In the genomic region with DNA sequence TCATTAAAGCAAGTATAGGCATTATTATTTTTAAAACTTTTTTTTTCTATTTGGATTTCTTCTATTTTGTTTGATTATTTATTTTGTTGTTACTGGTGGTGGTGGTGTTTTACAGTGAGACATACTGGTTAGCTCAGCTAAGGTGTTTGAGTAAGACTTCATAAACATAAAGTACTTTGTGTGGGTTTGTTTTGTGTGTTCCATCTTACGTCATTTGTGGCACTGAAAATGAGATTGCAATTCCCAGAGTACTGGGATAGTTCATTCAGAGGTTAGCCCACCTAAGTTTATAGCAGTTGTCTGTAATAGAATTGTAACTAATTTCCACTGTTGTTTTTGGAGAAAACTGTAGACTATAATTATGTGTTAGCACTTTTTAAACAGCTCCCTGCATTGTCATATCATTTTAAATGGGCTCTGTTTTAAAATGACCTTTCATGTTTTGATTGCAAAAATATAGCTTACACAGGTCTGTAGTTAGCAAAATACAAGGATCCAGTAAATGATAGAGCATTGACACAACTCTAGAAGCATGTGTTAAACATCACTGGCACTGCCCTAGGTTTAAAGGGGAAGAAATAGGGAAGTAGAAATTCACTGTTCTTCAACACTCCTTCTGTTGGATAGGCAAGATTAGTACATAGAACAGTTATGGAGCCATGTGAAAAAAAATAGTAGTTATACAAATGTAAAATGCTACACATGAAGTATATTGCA, we compare ENCODE assay signal across 11 cellular contexts.
DNase-seq lines count a peak whose midpoint lies in the region; ATAC-seq and TF ChIP-seq lines count a peak whose summit lies in the region.
"Had no signal": no experiment of that assay in that cellular context is flagged by ENCODE, and none has a peak within 500 bp of the region (broad histone marks: within the 10 kb centered on the region; RNA-seq: fewer than 3 reads in every experiment).

No MANE protein-coding gene starts in this region.

- dilution Hi-C loops in mammary epithelial cell (cut with HindIII; ENCODE audit: low sequenced_read_pairs), result no loop called here

- in situ Hi-C loops in mammary epithelial cell (cut with MboI; ENCODE audit: low sequenced_read_pairs in 2 of 2), result loop anchor here in 1 of 2 donors (25.0 kb wide), 1 partner anchor 92 kb away; no protein-coding TSS in a partner anchor

- no peaks in the 10 kb centered on the region for H3K27me3 ChIP-seq in mammary epithelial cell (ENCODE audit: insufficient read depth, low read length)
- H3K27me3 ChIP-seq in thyroid gland, result no peaks in the 10 kb centered on the region

- peaks cover 30% of the 10 kb centered on the region for H3K4me1 ChIP-seq in mammary epithelial cell (ENCODE audit: insufficient read depth, low read length)
- peaks cover 29 to 37% of the 10 kb centered on the region in 2 donors for H3K4me1 ChIP-seq in thyroid gland

- H2AFZ ChIP-seq in mammary epithelial cell (ENCODE audit: low read depth, low read length), result peak overlapping the region; percentile 62

- H3K27ac Mint-ChIP-seq in activated naive CD4-positive, alpha-beta T cell treated with anti-CD3 and anti-CD28 coated beads for 36 hours, result no peak overlapping the region
- no peak overlapping the region for H3K27ac Mint-ChIP-seq in type B pancreatic cell

- H3K79me2 ChIP-seq in mammary epithelial cell (ENCODE audit: insufficient read depth, low read length), result peaks cover 19% of the 10 kb centered on the region

- no peak for TF ChIP-seq POLR2A in thyroid gland (IDR thresholded peaks at IDR 0.05)

- H3K4me3 ChIP-seq in mammary epithelial cell (replicated peaks in 1 of 3; ENCODE audit: insufficient read depth in 1 of 3, low read depth in 2 of 3, low read length in 3 of 3) (no peak overlapping the region), thyroid gland (replicated peaks in 1 of 3) (no peak overlapping the region)

- TF ChIP-seq CTCF in mammary epithelial cell (conservative IDR thresholded peaks at IDR 0.05 in 1 of 2, IDR thresholded peaks at IDR 0.05 in 1 of 2; ENCODE audit: extremely low read depth in 1 of 2, insufficient read depth in 1 of 2, low read depth in 1 of 2, low read length in 2 of 2) (no peak), thyroid gland (IDR thresholded peaks at IDR 0.05) (no peak), type B pancreatic cell (conservative IDR thresholded peaks at IDR 0.05) (no peak)

- peaks cover 12% of the 10 kb centered on the region for H3K27me3 Mint-ChIP-seq in activated naive CD4-positive, alpha-beta T cell treated with anti-CD3 and anti-CD28 coated beads for 36 hours (ENCODE audit: low read depth)
- H3K27me3 Mint-ChIP-seq in type B pancreatic cell, result no peaks in the 10 kb centered on the region
- H3K27me3 Mint-ChIP-seq: dendritic cell treated with granulocyte-macrophage colony-stimulating factor and Interleukin-4, amounts not matched to agents 40 ng/mL and 50 ng/mL, for 4 days had no signal

- no peak overlapping the region for H3K4me3 Mint-ChIP-seq in activated naive CD4-positive, alpha-beta T cell treated with anti-CD3 and anti-CD28 coated beads for 36 hours
- H3K4me3 Mint-ChIP-seq in type B pancreatic cell, result no peak overlapping the region

- peak; percentile 53 for DNase-seq in NCI-H2227 treated with DMSO at 0.1 percent for 48 hours (lab: John Stamatoyannopoulos, UW)
- peak; percentile 30 for DNase-seq in mammary epithelial cell
- DNase-seq in left lobe of liver (ENCODE audit: low spot score), result no peak
- DNase-seq in thyroid gland, result no peak
- no peak for DNase-seq in stimulated activated CD4-positive, alpha-beta T cell treated with anti-CD3 and anti-CD28 coated beads, Interleukin-4, amount 100 ng/mL, for 1 hour
- DNase-seq in activated naive CD4-positive, alpha-beta T cell treated with anti-CD3 and anti-CD28 coated beads for 36 hours, result no peak
- DNase-seq in type B pancreatic cell (ENCODE audit: extremely low spot score, unreplicated experiment), result no peak
- DNase-seq: activated CD4-positive, alpha-beta T cell treated with anti-CD3 and anti-CD28 coated beads for 4 hours; NK-92 treated with Interleukin-12 subunit alpha and Interleukin-12 subunit beta, amount 100 ng/mL, for 24 hours had no signal

- no peaks in the 10 kb centered on the region for H3K9me3 Mint-ChIP-seq in activated naive CD4-positive, alpha-beta T cell treated with anti-CD3 and anti-CD28 coated beads for 36 hours
- no peaks in the 10 kb centered on the region for H3K9me3 Mint-ChIP-seq in type B pancreatic cell
- H3K9me3 Mint-ChIP-seq: dendritic cell treated with granulocyte-macrophage colony-stimulating factor and Interleukin-4, amounts not matched to agents 40 ng/mL and 50 ng/mL, for 4 days had no signal

- H3K9me3 ChIP-seq in mammary epithelial cell (replicated peaks; ENCODE audit: insufficient read depth, low read length) (no peaks in the 10 kb centered on the region), thyroid gland (no peaks in the 10 kb centered on the region)

- no peaks in the 10 kb centered on the region for H3K36me3 Mint-ChIP-seq in activated naive CD4-positive, alpha-beta T cell treated with anti-CD3 and anti-CD28 coated beads for 36 hours (ENCODE audit: low read depth)
- H3K36me3 Mint-ChIP-seq in type B pancreatic cell, result no peaks in the 10 kb centered on the region

- H3K4me2 ChIP-seq in mammary epithelial cell (ENCODE audit: insufficient read depth, low read depth, low read length), result peak overlapping the region; percentile 76

- H3K9ac ChIP-seq in mammary epithelial cell (ENCODE audit: insufficient read depth, low read length), result peak overlapping the region; percentile 53

- intact Hi-C loops in mammary epithelial cell (cut with micrococcal nuclease), result loop anchor here (1.0 kb wide), 1 partner anchor 84 kb away; no protein-coding TSS in a partner anchor
- intact Hi-C loops in thyroid gland (cut with DNase I), result no loop called here
- intact Hi-C loops in activated naive CD4-positive, alpha-beta T cell treated with anti-CD3 and anti-CD28 coated beads for 36 hours (cut with micrococcal nuclease), result no loop called here

- H3K36me3 ChIP-seq in mammary epithelial cell (ENCODE audit: insufficient read depth, low read length) (no peaks in the 10 kb centered on the region), thyroid gland (no peaks in the 10 kb centered on the region)

- no peaks in the 10 kb centered on the region for H4K20me1 ChIP-seq in mammary epithelial cell (ENCODE audit: insufficient read depth, low read length)

- 44% methylated on average over 1 of the region's 1 CpG for WGBS in mammary epithelial cell (ENCODE audit: low coverage, missing lambda C conversion rate)
- 72 to 86% methylated on average over 1 of the region's 1 CpG for WGBS in thyroid gland, 2 donors

- H3K27ac ChIP-seq in mammary epithelial cell (ENCODE audit: insufficient read depth, low read depth, low read length) (peak overlapping the region; percentile 63), thyroid gland (peak overlapping the region; percentile 56 to 77 (median 76))

- H3K4me1 Mint-ChIP-seq in activated naive CD4-positive, alpha-beta T cell treated with anti-CD3 and anti-CD28 coated beads for 36 hours (ENCODE audit: low read depth), result peaks cover 7% of the 10 kb centered on the region
- peaks cover 28% of the 10 kb centered on the region for H3K4me1 Mint-ChIP-seq in type B pancreatic cell (ENCODE audit: unreplicated experiment)

- BruUV-seq in mammary epithelial cell (replicated peaks; lab: Mats Ljungman, UMichigan), result no TSS peak

- CTCF ChIA-PET in mammary epithelial cell (lab: Charles Lee; ENCODE audit: low non-redundant PET), result interaction anchor here (0.5 kb wide), 1 partner anchor 192 kb away, joined by 4 read pairs; no protein-coding TSS in a partner anchor
- CTCF ChIA-PET in activated naive CD4-positive, alpha-beta T cell treated with anti-CD3 and anti-CD28 coated beads for 36 hours (lab: Charles Lee), result interaction anchor here (1.6 kb wide), 1 partner anchor 15 kb away, joined by 5 read pairs; no protein-coding TSS in a partner anchor

- peak; percentile 14 for ATAC-seq in left lobe of liver
- no peak for ATAC-seq in GM18867 (IDR thresholded peaks at IDR 0.05; ENCODE audit: unreplicated experiment)

Comparison
In these comparisons a context has a peak if more than half of its experiments do, and no peak if none do; other contexts are left out.
1. DNase-seq: peak in NCI-H2227 treated with DMSO at 0.1 percent for 48 hours (single experiment) and mammary epithelial cell (single experiment); none in left lobe of liver (single experiment), thyroid gland (0 of 2), stimulated activated CD4-positive, alpha-beta T cell treated with anti-CD3 and anti-CD28 coated beads, Interleukin-4, amount 100 ng/mL, for 1 hour (single experiment), activated naive CD4-positive, alpha-beta T cell treated with anti-CD3 and anti-CD28 coated beads for 36 hours (single experiment) and type B pancreatic cell (single experiment).